25 cellular contexts compared by ENCODE assay signal in the genomic region with DNA sequence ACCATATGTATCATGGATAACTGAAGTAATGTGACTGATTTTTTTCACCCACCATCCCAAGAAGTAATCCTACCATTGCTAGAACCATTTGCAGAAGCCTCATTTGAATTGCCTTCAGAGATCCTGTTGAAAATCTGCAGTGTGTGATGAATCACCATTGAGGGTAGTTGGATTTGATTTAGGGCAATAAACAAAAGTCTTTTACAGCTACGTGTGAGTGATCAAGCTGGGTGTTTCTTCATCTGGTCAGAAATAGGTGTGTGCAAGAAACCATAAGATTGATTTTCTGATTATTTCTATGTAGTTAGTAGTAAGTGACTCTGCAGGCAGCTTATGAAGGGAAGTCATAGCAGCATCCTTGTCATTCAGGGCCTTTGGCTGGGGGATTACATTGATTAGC.
DNase-seq lines count a peak whose midpoint lies in the region; ATAC-seq and TF ChIP-seq lines count a peak whose summit lies in the region.
"Had no signal": no experiment of that assay in that cellular context is flagged by ENCODE, and none has a peak within 500 bp of the region (broad histone marks: within the 10 kb centered on the region; RNA-seq: fewer than 3 reads in every experiment).

No MANE protein-coding gene starts in this region.

- H3K36me3 ChIP-seq in OCI-LY7 (ENCODE audit: insufficient read depth, low read length) (peaks cover 41% of the 10 kb centered on the region), mucosa of descending colon (ENCODE audit: low read depth) (no peaks in the 10 kb centered on the region), right atrium auricular region (no peaks in the 10 kb centered on the region)
- H3K36me3 ChIP-seq: BE2C, tibial nerve had no signal

- peak overlapping the region; percentile 99 for H3K27ac ChIP-seq in OCI-LY7 (ENCODE audit: low read depth, low read length, poor library complexity, severe bottlenecking)
- H3K27ac ChIP-seq in cingulate gyrus (ENCODE audit: low read depth, low read length): peak overlapping the region; percentile 66
- peak overlapping the region in 1 of 2 donors; percentile 2 for H3K27ac ChIP-seq in right atrium auricular region
- H3K27ac ChIP-seq: esophagus squamous epithelium, left ventricle myocardium inferior had no signal

- no peak overlapping the region for H2AFZ ChIP-seq in OCI-LY7 (ENCODE audit: low read length)

- intact Hi-C loops in OCI-LY7 (cut with micrococcal nuclease; ENCODE audit: unreplicated experiment) (no loop called here), mucosa of descending colon (cut with DNase I, micrococcal nuclease) (loop anchor here (5.0 kb wide), 1 partner anchor 296 kb away; no protein-coding TSS in a partner anchor)

- BruUV-seq in OCI-LY7 (replicated peaks; lab: Mats Ljungman, UMichigan): TSS peak; percentile 29

- H4K20me1 ChIP-seq in OCI-LY7 (ENCODE audit: insufficient read depth, low read length): no peaks in the 10 kb centered on the region

- POLR2A ChIA-PET in OCI-LY7 (lab: Charles Lee): interaction anchor here (0.6 to 3.7 kb wide), 12 partner anchors 14 to 304 kb away, joined by 3 to 26 read pairs (median 4); a partner anchor contains a TSS

- no peaks in the 10 kb centered on the region for H3K9me2 ChIP-seq in OCI-LY7 (ENCODE audit: insufficient read depth, low read length)

- H3K4me3 ChIP-seq in OCI-LY7 (ENCODE audit: low read depth, low read length, poor library complexity, severe bottlenecking): no peak overlapping the region
- no peak overlapping the region for H3K4me3 ChIP-seq in mucosa of descending colon
- no peak overlapping the region for H3K4me3 ChIP-seq in right atrium auricular region
- H3K4me3 ChIP-seq: esophagus squamous epithelium, left ventricle myocardium inferior, tibial nerve had no signal

- H3K4me1 ChIP-seq in OCI-LY7 (ENCODE audit: insufficient read depth, low read length, poor library complexity, severe bottlenecking) (peaks cover 57% of the 10 kb centered on the region), mucosa of descending colon (ENCODE audit: low read depth) (peaks cover 15% of the 10 kb centered on the region), right atrium auricular region (peaks cover 0 to 41% of the 10 kb centered on the region in 2 donors)

- CTCF ChIA-PET in OCI-LY7 (lab: Charles Lee; ENCODE audit: unreplicated experiment): interaction anchor here (0.8 to 2.9 kb wide), 3 partner anchors 67 to 295 kb away, joined by 3 to 44 read pairs (median 4); a partner anchor contains a TSS

- H3K9me3 ChIP-seq in OCI-LY7 (ENCODE audit: low read length) (no peaks in the 10 kb centered on the region), mucosa of descending colon (no peaks in the 10 kb centered on the region), right atrium auricular region (no peaks in the 10 kb centered on the region)
- H3K9me3 ChIP-seq: BE2C, esophagus squamous epithelium, left ventricle myocardium inferior, tibial nerve had no signal

- H3K27me3 ChIP-seq in right atrium auricular region: no peaks in the 10 kb centered on the region
- H3K27me3 ChIP-seq: BE2C, esophagus squamous epithelium, tibial nerve had no signal

- H3K4me2 ChIP-seq in OCI-LY7 (ENCODE audit: low read length): peak overlapping the region; percentile 81

- ATAC-seq in mucosa of descending colon: peak; percentile 64
- no peak for ATAC-seq in esophagus mucosa
- ATAC-seq in GM18519 (IDR thresholded peaks at IDR 0.05; ENCODE audit: low FRiP score, unreplicated experiment): no peak
- ATAC-seq: naive thymus-derived CD8-positive, alpha-beta T cell; stimulated activated naive CD8-positive, alpha-beta T cell treated with anti-CD3 and anti-CD28 coated beads, Interleukin-15, amount 100 ng/mL, for 72 hours had no signal

- peaks cover 16% of the 10 kb centered on the region; the same call in 1 of the 2 replicates for H3K79me2 ChIP-seq in OCI-LY7 (ENCODE audit: insufficient read depth, low read depth, low read length)

- peak; percentile 62 for DNase-seq in EH (ENCODE audit: low read depth)
- no peak for DNase-seq in OCI-LY7 (ENCODE audit: low spot score)
- no peak for DNase-seq in mucosa of descending colon
- no peak for DNase-seq in right atrium auricular region (ENCODE audit: low spot score)
- DNase-seq in NCI-H446 treated with DMSO at 0.1 percent for 48 hours (lab: John Stamatoyannopoulos, UW): no peak
- DNase-seq: activated CD4-positive, alpha-beta memory T cell treated with anti-CD3 and anti-CD28 coated beads, Interleukin-2, amount 10 ng/mL, durations not matched to agents 7 days and 5 days; activated CD4-positive, CD25-positive, alpha-beta regulatory T cell treated with anti-CD3 and anti-CD28 coated beads, Interleukin-2, amount 50 U/mL, for 72 hours; activated CD8-positive, alpha-beta memory T cell treated with anti-CD3 and anti-CD28 coated beads, Interleukin-2, amount 50 U/mL, for 48 hours; activated naive CD4-positive, alpha-beta T cell treated with anti-CD3 and anti-CD28 coated beads, Interleukin-2, amount 50 U/mL, for 16 hours; BE2C; esophagus squamous epithelium; GF-D8; immature natural killer cell; left ventricle myocardium inferior; MV-4-11; naive thymus-derived CD8-positive, alpha-beta T cell; NCI-H146; NCI-H2107; occipital lobe; stimulated activated CD8-positive, alpha-beta memory T cell treated with anti-CD3 and anti-CD28 coated beads, Interleukin-4, amount 100 ng/mL, for 48 hours; stimulated activated naive CD8-positive, alpha-beta T cell treated with anti-CD3 and anti-CD28 coated beads, Interleukin-15, amount 100 ng/mL, for 72 hours had no signal

- no peak for TF ChIP-seq CTCF in OCI-LY7 (conservative IDR thresholded peaks at IDR 0.05; ENCODE audit: low read length)
- TF ChIP-seq CTCF in mucosa of descending colon (IDR thresholded peaks at IDR 0.05): no peak
- TF ChIP-seq CTCF in right atrium auricular region (IDR thresholded peaks at IDR 0.05): no peak
